9 cellular contexts compared by ENCODE assay signal in genomic region chr5:134990183-134990582, GRCh38. TPM values are rescaled to one million over a fixed set of nuclear protein-coding genes. Genes with fewer than 3 reads are reported as not detected.
"Had no signal": no experiment of that assay in that cellular context is flagged by ENCODE, and none has a peak within 500 bp of the region (broad histone marks: within the 10 kb centered on the region; RNA-seq: fewer than 3 reads in every experiment).

No MANE protein-coding gene starts in this region.

RNA-seq across cellular contexts. Expression of gene CATSPER3, which starts 22.5 kb away (rescaled TPM):
- total RNA-seq: osteocyte, pulmonary artery endothelial cell, smooth muscle cell, urinary bladder had no signal
- polyA plus RNA-seq: smooth muscle cell had no signal

RNA-seq across cellular contexts. Expression of gene PITX1, which starts 43.8 kb away (rescaled TPM):
- total RNA-seq: naive thymus-derived CD8-positive, alpha-beta T cell; natural killer cell treated with Interleukin-12 subunit alpha and Interleukin-12 subunit beta and Interleukin-15 and Interleukin-18, amount 100 ng/mL, for 72 hours; neural crest cell; right atrium auricular region; upper lobe of right lung had no signal
- polyA plus RNA-seq: naive thymus-derived CD8-positive, alpha-beta T cell had no signal
